Comparison of ENCODE assay signal across 1 cellular context in the genomic region with DNA sequence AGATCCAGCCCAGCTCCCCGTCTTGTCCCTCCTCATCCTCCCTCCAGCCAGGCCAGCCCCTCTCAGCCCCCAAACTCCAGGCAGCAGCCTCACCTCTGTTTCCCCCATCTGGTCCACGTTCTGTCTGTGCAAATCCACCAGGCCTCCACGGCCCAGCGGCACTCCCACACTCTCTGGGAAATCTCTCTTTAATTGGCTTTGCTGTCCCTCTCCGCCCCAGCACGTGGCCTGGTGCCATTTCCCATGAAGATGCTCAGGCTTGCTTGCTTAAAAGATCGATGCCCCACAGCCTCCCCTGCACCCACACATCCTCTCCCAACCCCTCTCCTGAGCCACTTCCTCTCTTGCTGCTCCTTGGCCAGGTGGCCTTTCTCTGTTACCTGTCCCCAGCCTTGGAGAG.
TF ChIP-seq lines count a peak whose summit lies in the region.

No MANE protein-coding gene starts in this region.

TF ChIP-seq in IMR-90, 13 proteins besides CTCF, POLR2A, EP300 and RAD21:
- TF ChIP-seq SMC3 (IDR thresholded peaks at IDR 0.05; ENCODE audit: low read depth, low read length) (no peak), CHD1 (IDR thresholded peaks at IDR 0.05; ENCODE audit: low read depth, low read length) (no peak), RCOR1 (IDR thresholded peaks at IDR 0.05; ENCODE audit: insufficient replicate concordance, low read length) (no peak), BHLHE40 (IDR thresholded peaks at IDR 0.05; ENCODE audit: low read depth, low read length) (no peak), USF2 (IDR thresholded peaks at IDR 0.05; ENCODE audit: low read depth, low read length) (no peak), MAFK (IDR thresholded peaks at IDR 0.05; ENCODE audit: low read depth, low read length) (no peak), RFX5 (IDR thresholded peaks at IDR 0.05; ENCODE audit: low read depth, low read length) (no peak), CEBPB (IDR thresholded peaks at IDR 0.05; ENCODE audit: low read depth, low read length) (no peak), MXI1 (IDR thresholded peaks at IDR 0.05; ENCODE audit: borderline replicate concordance, low read depth, low read length) (no peak), NFE2L2 (IDR thresholded peaks at IDR 0.05; ENCODE audit: low read depth, low read length) (no peak), FOS (IDR thresholded peaks at IDR 0.05; ENCODE audit: low read depth, low read length) (no peak), MAZ (IDR thresholded peaks at IDR 0.05; ENCODE audit: borderline replicate concordance, low read depth, low read length) (no peak)
- TF ChIP-seq, protein P1, sequence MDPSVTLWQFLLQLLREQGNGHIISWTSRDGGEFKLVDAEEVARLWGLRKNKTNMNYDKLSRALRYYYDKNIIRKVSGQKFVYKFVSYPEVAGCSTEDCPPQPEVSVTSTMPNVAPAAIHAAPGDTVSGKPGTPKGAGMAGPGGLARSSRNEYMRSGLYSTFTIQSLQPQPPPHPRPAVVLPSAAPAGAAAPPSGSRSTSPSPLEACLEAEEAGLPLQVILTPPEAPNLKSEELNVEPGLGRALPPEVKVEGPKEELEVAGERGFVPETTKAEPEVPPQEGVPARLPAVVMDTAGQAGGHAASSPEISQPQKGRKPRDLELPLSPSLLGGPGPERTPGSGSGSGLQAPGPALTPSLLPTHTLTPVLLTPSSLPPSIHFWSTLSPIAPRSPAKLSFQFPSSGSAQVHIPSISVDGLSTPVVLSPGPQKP (IDR thresholded peaks at IDR 0.05; ENCODE audit: borderline replicate concordance, low read depth, low read length), result no peak
